Comparison of ENCODE assay signal across 2 cellular contexts in the genomic region with DNA sequence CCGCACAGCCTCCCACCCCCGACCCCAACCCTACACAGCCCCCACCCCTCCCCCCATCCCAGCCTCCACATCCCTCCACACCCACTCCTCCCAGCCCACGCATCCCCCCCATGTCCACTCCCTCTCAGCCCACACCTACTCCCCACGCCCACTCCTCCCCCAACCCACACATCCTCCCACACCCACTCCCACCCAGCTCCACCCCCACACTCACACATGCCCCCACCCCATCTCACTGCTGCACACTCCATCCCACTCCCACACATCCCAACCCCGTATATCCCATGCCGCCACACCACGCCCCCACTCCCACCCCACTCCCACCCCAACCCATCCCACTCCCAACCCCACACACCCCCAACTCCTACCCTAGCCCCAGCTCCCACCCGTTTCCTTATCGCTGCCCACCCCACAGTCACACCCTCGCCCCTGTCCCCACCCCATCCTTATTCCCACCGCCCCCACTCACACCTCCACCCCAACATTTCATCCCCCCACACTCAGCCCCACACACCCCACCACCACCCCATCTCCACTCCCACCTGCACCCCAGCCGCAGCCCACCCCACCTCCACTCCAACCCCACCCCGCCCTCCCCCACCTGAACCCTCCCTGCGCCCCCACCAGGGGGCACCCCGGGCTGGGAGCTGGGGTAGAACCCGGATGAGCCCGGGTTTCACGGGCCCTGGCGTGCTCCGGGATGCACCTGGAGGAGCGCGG.
TF ChIP-seq lines count a peak whose summit lies in the region.

No MANE protein-coding gene starts in this region.

TF ChIP-seq in GM23338, 12 proteins besides CTCF, POLR2A, EP300 and RAD21 (continues in another document):
- TF ChIP-seq NANOG (IDR thresholded peaks at IDR 0.05; ENCODE audit: borderline replicate concordance) (no peak), CREB1 (CRISPR knock-in tag; IDR thresholded peaks at IDR 0.05; ENCODE audit: low read depth) (no peak), POLR2AphosphoS5 (IDR thresholded peaks at IDR 0.05; ENCODE audit: low read depth) (no peak), EZH2 (IDR thresholded peaks at IDR 0.05; ENCODE audit: low read depth, unreplicated experiment) (no peak), STAT1 (IDR thresholded peaks at IDR 0.05; ENCODE audit: unreplicated experiment) (no peak)
- TF ChIP-seq, protein P1, sequence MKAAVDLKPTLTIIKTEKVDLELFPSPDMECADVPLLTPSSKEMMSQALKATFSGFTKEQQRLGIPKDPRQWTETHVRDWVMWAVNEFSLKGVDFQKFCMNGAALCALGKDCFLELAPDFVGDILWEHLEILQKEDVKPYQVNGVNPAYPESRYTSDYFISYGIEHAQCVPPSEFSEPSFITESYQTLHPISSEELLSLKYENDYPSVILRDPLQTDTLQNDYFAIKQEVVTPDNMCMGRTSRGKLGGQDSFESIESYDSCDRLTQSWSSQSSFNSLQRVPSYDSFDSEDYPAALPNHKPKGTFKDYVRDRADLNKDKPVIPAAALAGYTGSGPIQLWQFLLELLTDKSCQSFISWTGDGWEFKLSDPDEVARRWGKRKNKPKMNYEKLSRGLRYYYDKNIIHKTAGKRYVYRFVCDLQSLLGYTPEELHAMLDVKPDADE (IDR thresholded peaks at IDR 0.05) = no peak
- TF ChIP-seq, protein P2, sequence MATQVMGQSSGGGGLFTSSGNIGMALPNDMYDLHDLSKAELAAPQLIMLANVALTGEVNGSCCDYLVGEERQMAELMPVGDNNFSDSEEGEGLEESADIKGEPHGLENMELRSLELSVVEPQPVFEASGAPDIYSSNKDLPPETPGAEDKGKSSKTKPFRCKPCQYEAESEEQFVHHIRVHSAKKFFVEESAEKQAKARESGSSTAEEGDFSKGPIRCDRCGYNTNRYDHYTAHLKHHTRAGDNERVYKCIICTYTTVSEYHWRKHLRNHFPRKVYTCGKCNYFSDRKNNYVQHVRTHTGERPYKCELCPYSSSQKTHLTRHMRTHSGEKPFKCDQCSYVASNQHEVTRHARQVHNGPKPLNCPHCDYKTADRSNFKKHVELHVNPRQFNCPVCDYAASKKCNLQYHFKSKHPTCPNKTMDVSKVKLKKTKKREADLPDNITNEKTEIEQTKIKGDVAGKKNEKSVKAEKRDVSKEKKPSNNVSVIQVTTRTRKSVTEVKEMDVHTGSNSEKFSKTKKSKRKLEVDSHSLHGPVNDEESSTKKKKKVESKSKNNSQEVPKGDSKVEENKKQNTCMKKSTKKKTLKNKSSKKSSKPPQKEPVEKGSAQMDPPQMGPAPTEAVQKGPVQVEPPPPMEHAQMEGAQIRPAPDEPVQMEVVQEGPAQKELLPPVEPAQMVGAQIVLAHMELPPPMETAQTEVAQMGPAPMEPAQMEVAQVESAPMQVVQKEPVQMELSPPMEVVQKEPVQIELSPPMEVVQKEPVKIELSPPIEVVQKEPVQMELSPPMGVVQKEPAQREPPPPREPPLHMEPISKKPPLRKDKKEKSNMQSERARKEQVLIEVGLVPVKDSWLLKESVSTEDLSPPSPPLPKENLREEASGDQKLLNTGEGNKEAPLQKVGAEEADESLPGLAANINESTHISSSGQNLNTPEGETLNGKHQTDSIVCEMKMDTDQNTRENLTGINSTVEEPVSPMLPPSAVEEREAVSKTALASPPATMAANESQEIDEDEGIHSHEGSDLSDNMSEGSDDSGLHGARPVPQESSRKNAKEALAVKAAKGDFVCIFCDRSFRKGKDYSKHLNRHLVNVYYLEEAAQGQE (IDR thresholded peaks at IDR 0.05; ENCODE audit: unreplicated experiment) = no peak
- TF ChIP-seq, protein P3, sequence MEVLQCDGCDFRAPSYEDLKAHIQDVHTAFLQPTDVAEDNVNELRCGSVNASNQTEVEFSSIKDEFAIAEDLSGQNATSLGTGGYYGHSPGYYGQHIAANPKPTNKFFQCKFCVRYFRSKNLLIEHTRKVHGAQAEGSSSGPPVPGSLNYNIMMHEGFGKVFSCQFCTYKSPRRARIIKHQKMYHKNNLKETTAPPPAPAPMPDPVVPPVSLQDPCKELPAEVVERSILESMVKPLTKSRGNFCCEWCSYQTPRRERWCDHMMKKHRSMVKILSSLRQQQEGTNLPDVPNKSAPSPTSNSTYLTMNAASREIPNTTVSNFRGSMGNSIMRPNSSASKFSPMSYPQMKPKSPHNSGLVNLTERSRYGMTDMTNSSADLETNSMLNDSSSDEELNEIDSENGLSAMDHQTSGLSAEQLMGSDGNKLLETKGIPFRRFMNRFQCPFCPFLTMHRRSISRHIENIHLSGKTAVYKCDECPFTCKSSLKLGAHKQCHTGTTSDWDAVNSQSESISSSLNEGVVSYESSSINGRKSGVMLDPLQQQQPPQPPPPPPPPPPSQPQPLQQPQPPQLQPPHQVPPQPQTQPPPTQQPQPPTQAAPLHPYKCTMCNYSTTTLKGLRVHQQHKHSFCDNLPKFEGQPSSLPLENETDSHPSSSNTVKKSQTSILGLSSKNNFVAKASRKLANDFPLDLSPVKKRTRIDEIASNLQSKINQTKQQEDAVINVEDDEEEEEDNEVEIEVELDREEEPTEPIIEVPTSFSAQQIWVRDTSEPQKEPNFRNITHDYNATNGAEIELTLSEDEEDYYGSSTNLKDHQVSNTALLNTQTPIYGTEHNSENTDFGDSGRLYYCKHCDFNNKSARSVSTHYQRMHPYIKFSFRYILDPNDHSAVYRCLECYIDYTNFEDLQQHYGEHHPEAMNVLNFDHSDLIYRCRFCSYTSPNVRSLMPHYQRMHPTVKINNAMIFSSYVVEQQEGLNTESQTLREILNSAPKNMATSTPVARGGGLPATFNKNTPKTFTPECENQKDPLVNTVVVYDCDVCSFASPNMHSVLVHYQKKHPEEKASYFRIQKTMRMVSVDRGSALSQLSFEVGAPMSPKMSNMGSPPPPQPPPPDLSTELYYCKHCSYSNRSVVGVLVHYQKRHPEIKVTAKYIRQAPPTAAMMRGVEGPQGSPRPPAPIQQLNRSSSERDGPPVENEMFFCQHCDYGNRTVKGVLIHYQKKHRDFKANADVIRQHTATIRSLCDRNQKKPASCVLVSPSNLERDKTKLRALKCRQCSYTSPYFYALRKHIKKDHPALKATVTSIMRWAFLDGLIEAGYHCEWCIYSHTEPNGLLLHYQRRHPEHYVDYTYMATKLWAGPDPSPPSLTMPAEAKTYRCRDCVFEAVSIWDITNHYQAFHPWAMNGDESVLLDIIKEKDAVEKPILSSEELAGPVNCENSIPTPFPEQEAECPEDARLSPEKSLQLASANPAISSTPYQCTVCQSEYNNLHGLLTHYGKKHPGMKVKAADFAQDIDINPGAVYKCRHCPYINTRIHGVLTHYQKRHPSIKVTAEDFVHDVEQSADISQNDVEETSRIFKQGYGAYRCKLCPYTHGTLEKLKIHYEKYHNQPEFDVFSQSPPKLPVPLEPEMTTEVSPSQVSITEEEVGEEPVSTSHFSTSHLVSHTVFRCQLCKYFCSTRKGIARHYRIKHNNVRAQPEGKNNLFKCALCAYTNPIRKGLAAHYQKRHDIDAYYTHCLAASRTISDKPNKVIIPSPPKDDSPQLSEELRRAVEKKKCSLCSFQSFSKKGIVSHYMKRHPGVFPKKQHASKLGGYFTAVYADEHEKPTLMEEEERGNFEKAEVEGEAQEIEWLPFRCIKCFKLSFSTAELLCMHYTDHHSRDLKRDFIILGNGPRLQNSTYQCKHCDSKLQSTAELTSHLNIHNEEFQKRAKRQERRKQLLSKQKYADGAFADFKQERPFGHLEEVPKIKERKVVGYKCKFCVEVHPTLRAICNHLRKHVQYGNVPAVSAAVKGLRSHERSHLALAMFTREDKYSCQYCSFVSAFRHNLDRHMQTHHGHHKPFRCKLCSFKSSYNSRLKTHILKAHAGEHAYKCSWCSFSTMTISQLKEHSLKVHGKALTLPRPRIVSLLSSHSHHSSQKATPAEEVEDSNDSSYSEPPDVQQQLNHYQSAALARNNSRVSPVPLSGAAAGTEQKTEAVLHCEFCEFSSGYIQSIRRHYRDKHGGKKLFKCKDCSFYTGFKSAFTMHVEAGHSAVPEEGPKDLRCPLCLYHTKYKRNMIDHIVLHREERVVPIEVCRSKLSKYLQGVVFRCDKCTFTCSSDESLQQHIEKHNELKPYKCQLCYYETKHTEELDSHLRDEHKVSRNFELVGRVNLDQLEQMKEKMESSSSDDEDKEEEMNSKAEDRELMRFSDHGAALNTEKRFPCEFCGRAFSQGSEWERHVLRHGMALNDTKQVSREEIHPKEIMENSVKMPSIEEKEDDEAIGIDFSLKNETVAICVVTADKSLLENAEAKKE (CRISPR knock-in tag; IDR thresholded peaks at IDR 0.05) = no peak

TF ChIP-seq in H1, 55 proteins besides CTCF, POLR2A, EP300 and RAD21:
- TF ChIP-seq KDM4A (IDR thresholded peaks at IDR 0.05; ENCODE audit: low read depth, low read length, severe bottlenecking) = no peak
- no peak for TF ChIP-seq HDAC2 (IDR thresholded peaks at IDR 0.05; ENCODE audit: borderline replicate concordance in 1 of 2, low read depth in 2 of 2, low read length in 2 of 2)
- no peak for TF ChIP-seq CTBP2 (IDR thresholded peaks at IDR 0.05; ENCODE audit: borderline replicate concordance, insufficient read depth, insufficient read length, low read length)
- TF ChIP-seq SP2 (IDR thresholded peaks at IDR 0.05; ENCODE audit: low read length) = no peak
- TF ChIP-seq CEBPB (IDR thresholded peaks at IDR 0.05; ENCODE audit: low read depth, low read length) = no peak
- TF ChIP-seq NANOG (IDR thresholded peaks at IDR 0.05; ENCODE audit: insufficient read depth, low read depth, low read length, poor library complexity, severe bottlenecking) = no peak
- no peak for TF ChIP-seq KDM5A (IDR thresholded peaks at IDR 0.05; ENCODE audit: low read length)
- no peak for TF ChIP-seq EZH2 (IDR thresholded peaks at IDR 0.05; ENCODE audit: low read depth, low read length, severe bottlenecking)
- TF ChIP-seq, protein P4, sequence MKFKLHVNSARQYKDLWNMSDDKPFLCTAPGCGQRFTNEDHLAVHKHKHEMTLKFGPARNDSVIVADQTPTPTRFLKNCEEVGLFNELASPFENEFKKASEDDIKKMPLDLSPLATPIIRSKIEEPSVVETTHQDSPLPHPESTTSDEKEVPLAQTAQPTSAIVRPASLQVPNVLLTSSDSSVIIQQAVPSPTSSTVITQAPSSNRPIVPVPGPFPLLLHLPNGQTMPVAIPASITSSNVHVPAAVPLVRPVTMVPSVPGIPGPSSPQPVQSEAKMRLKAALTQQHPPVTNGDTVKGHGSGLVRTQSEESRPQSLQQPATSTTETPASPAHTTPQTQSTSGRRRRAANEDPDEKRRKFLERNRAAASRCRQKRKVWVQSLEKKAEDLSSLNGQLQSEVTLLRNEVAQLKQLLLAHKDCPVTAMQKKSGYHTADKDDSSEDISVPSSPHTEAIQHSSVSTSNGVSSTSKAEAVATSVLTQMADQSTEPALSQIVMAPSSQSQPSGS (IDR thresholded peaks at IDR 0.05; ENCODE audit: low read length) = no peak
- TF ChIP-seq SIN3A (conservative IDR thresholded peaks at IDR 0.05 in 1 of 2, IDR thresholded peaks at IDR 0.05 in 1 of 2; ENCODE audit: low read depth in 1 of 2, low read length in 2 of 2) = no peak
- TF ChIP-seq POLR2AphosphoS5 (IDR thresholded peaks at IDR 0.05; ENCODE audit: low read depth, low read length) = no peak
- no peak for TF ChIP-seq EGR1 (IDR thresholded peaks at IDR 0.05; ENCODE audit: borderline replicate concordance, low read depth, low read length)
- TF ChIP-seq BRCA1 (IDR thresholded peaks at IDR 0.05; ENCODE audit: low read depth, low read length) = no peak
- no peak for TF ChIP-seq SIRT6 (IDR thresholded peaks at IDR 0.05; ENCODE audit: low read length)
- TF ChIP-seq RNF2 (IDR thresholded peaks at IDR 0.05; ENCODE audit: borderline replicate concordance, low read depth, low read length, missing control alignments, poor library complexity, severe bottlenecking) = no peak
- TF ChIP-seq BCL11A (IDR thresholded peaks at IDR 0.05; ENCODE audit: low read depth in 2 of 2, low read length in 2 of 2) = no peak
- TF ChIP-seq, protein P5, sequence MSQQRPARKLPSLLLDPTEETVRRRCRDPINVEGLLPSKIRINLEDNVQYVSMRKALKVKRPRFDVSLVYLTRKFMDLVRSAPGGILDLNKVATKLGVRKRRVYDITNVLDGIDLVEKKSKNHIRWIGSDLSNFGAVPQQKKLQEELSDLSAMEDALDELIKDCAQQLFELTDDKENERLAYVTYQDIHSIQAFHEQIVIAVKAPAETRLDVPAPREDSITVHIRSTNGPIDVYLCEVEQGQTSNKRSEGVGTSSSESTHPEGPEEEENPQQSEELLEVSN (IDR thresholded peaks at IDR 0.05) = no peak
- no peak for TF ChIP-seq CBX5 (IDR thresholded peaks at IDR 0.05; ENCODE audit: low read depth, low read length)
- TF ChIP-seq SIX5 (IDR thresholded peaks at IDR 0.05; ENCODE audit: low read depth, low read length) = no peak
- TF ChIP-seq, protein P6, sequence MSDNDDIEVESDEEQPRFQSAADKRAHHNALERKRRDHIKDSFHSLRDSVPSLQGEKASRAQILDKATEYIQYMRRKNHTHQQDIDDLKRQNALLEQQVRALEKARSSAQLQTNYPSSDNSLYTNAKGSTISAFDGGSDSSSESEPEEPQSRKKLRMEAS (IDR thresholded peaks at IDR 0.05) = no peak
